ENCODE assay signal across 7 cellular contexts in the genomic region with DNA sequence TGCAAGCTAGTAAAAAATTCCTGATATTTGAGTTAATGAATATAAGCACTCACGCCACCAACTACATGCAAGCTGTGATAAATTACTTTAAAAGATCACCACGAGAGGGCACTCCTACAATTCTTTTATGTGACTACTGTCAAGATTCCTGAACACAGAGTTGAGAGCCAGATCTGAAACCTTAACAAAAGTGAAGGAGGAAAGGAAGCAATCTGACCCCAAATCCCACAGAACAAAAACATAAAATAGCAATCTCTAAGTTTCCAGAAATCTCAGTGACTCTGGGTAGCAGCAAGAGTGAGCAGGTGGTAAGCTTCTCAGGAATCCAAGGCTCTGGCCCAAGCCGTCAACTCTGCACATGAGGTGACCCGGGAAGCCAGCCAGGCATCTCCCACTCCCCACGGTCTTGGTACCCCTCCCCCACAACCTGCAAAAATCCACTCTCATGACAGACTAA. TPM values are rescaled to one million over a fixed set of nuclear protein-coding genes. Genes with fewer than 3 reads are reported as not detected.
DNase-seq lines count a peak whose midpoint lies in the region; ATAC-seq and FAIRE-seq lines count a peak whose summit lies in the region.

No MANE protein-coding gene starts in this region.

- no peak overlapping the region for H2BK15ac ChIP-seq in mesendoderm (replicated peaks; ENCODE audit: low read depth)

- H3K4me1 ChIP-seq in mesendoderm (ENCODE audit: control insufficient read depth, low read depth, low read length) = no peaks in the 10 kb centered on the region

- no peak overlapping the region for H2AK5ac ChIP-seq in mesendoderm (ENCODE audit: low read length)

- H3K56ac ChIP-seq in mesendoderm (ENCODE audit: low read length) = no peak overlapping the region

- H3K36me3 ChIP-seq in mesendoderm (ENCODE audit: control insufficient read depth, insufficient read depth, low read length) = no peaks in the 10 kb centered on the region

- no peak overlapping the region for H3K27ac ChIP-seq in mesendoderm (ENCODE audit: low read depth, low read length)

- H3K79me1 ChIP-seq in mesendoderm (ENCODE audit: low read length) = peaks cover 3% of the 10 kb centered on the region

- H3K4me3 ChIP-seq in mesendoderm (ENCODE audit: low read length) = no peak overlapping the region

- in situ Hi-C loops in SK-MEL-5 (cut with HindIII; ENCODE audit: low pct_unique_long_range_greater_than_20kb, low sequenced_read_pairs) = loop anchor here (10.0 kb wide), 1 partner anchor 52 kb away; the partner anchor contains the start of gene STAU1

- ATAC-seq in GM21526 (IDR thresholded peaks at IDR 0.05; ENCODE audit: low FRiP score, unreplicated experiment) = no peak

- H4K8ac ChIP-seq in mesendoderm (ENCODE audit: low read depth, low read length) = no peak overlapping the region

- H4K5ac ChIP-seq in mesendoderm (ENCODE audit: low read length) = no peak overlapping the region

- no peak overlapping the region for H3K4me2 ChIP-seq in mesendoderm (ENCODE audit: low read length)

- H2BK5ac ChIP-seq in mesendoderm (ENCODE audit: low read length) = no peak overlapping the region

- FAIRE-seq in endometrium (lab: Jason Lieb, UNC) = peak; percentile 72

- H2BK120ac ChIP-seq in mesendoderm (ENCODE audit: low read depth, low read length) = no peak overlapping the region

- no peak overlapping the region for H3K18ac ChIP-seq in mesendoderm (ENCODE audit: low read length)

- no peak overlapping the region for H3K9ac ChIP-seq in mesendoderm (ENCODE audit: low read length)

- no peak overlapping the region for H3K4ac ChIP-seq in mesendoderm (ENCODE audit: low read depth, low read length)

- DNase-seq in ELR (ENCODE audit: low read depth) (peak; percentile 85), HuH-7.5 (ENCODE audit: low spot score) (peak; percentile 33), SK-MEL-5 (ENCODE audit: low read depth, low spot score) (peak; percentile 82), mesendoderm (peak; percentile 72)
- no peak for DNase-seq in activated T-cell treated with anti-CD3 and anti-CD28 coated beads, Interleukin-2, amount 50 U/mL, for 48 hours

- no CpG with 5 or more reads among the region's 5 CpGs for WGBS in mesendoderm (ENCODE audit: extremely low coverage, insufficient coverage, low lambda C conversion rate)

- H3K27me3 ChIP-seq in mesendoderm (ENCODE audit: insufficient read depth, low read length, poor library complexity) = no peaks in the 10 kb centered on the region

- no peaks in the 10 kb centered on the region for H3K79me2 ChIP-seq in mesendoderm (ENCODE audit: control insufficient read depth, insufficient read depth, low read length)

- H3K23ac ChIP-seq in mesendoderm (ENCODE audit: low read length) = no peak overlapping the region

RNA-seq across cellular contexts. Expression of gene STAU1, which starts 55.1 kb away (rescaled TPM):
- total RNA-seq in SK-MEL-5 (2014; rRNA removed; shearing (Covaris generic)) = 40.5 and 42.4 TPM in 2 replicates
- polyA plus RNA-seq in SK-MEL-5 (2015; cell fraction: cytosol; rRNA removed) = 80.7 and 102 TPM in 2 replicates
- polyA plus RNA-seq in SK-MEL-5 (2015; cell fraction: nucleus; rRNA removed) = 30.6 and 31.6 TPM in 2 replicates
- 103 TPM for polyA plus RNA-seq in mesendoderm (2013, experiment 1 of 2)
- polyA plus RNA-seq in mesendoderm (2013, experiment 2 of 2) = 105 TPM

Comparison
In these comparisons a context has a peak if more than half of its experiments do, and no peak if none do; other contexts are left out.
1. DNase-seq: peak in ELR (single experiment), HuH-7.5 (single experiment), SK-MEL-5 (single experiment) and mesendoderm (single experiment); none in activated T-cell treated with anti-CD3 and anti-CD28 coated beads, Interleukin-2, amount 50 U/mL, for 48 hours (0 of 2).